In genomic region chr3:30319713-30320112, GRCh38 we compare ENCODE assay signal across 8 cellular contexts.
DNase-seq lines count a peak whose midpoint lies in the region; ATAC-seq and TF ChIP-seq lines count a peak whose summit lies in the region.

No MANE protein-coding gene starts in this region.

- H3F3A ChIP-seq in SK-N-SH (replicated peaks; ENCODE audit: insufficient read depth) = peaks cover 9% of the 10 kb centered on the region

- peak; percentile 37 for TF ChIP-seq CTCF in AG04449 (IDR thresholded peaks at IDR 0.05; ENCODE audit: insufficient read depth, low read length, missing control alignments)
- peak; percentile 59 for TF ChIP-seq CTCF in SK-N-SH (IDR thresholded peaks at IDR 0.05)
- TF ChIP-seq CTCF in body of pancreas (IDR thresholded peaks at IDR 0.05) = peak; percentile 12 to 70 (median 61)
- TF ChIP-seq CTCF in thyroid gland (IDR thresholded peaks at IDR 0.05) = peak in 5 of 6 experiments; percentile 33 to 64 (median 49)

- H3K36me3 ChIP-seq in SK-N-SH (replicated peaks in 1 of 2; ENCODE audit: control insufficient read depth in 1 of 2, insufficient read depth in 2 of 2, low read length in 1 of 2) (no peaks in the 10 kb centered on the region), body of pancreas (replicated peaks in 1 of 2; ENCODE audit: insufficient read depth in 1 of 2, low read depth in 2 of 2) (no peaks in the 10 kb centered on the region), thyroid gland (no peaks in the 10 kb centered on the region)

- H3K4me3 ChIP-seq in AG04449 (ENCODE audit: low read depth, low read length) (no peak overlapping the region), SK-N-SH (ENCODE audit: low read depth in 2 of 2, low read length in 1 of 2) (no peak overlapping the region), body of pancreas (no peak overlapping the region), thyroid gland (replicated peaks in 1 of 3) (no peak overlapping the region)

- no peaks in the 10 kb centered on the region for H3K79me2 ChIP-seq in SK-N-SH (ENCODE audit: insufficient read depth)

- H3K4me1 ChIP-seq in SK-N-SH (ENCODE audit: control insufficient read depth in 1 of 2, insufficient read depth in 2 of 2, low read depth in 1 of 2, low read length in 1 of 2) = peaks cover 2 to 7% of the 10 kb centered on the region in 2 experiments; a peak in 2 of 4 replicates
- peaks cover 5% of the 10 kb centered on the region for H3K4me1 ChIP-seq in body of pancreas
- H3K4me1 ChIP-seq in thyroid gland = peaks cover 0 to 6% of the 10 kb centered on the region in 2 donors

- H3K27ac ChIP-seq in SK-N-SH (ENCODE audit: low read depth in 2 of 2, low read length in 1 of 2) (no peak overlapping the region; a peak in 1 of 4 replicates), body of pancreas (no peak overlapping the region), thyroid gland (no peak overlapping the region)

- H3K27me3 ChIP-seq in SK-N-SH (ENCODE audit: insufficient read depth) (no peaks in the 10 kb centered on the region), body of pancreas (no peaks in the 10 kb centered on the region), thyroid gland (no peaks in the 10 kb centered on the region)

- no peak for TF ChIP-seq EP300 in SK-N-SH (IDR thresholded peaks at IDR 0.05; ENCODE audit: borderline replicate concordance in 1 of 2, low read depth in 1 of 2, low read length in 1 of 2)

- no peak overlapping the region for H3K4me2 ChIP-seq in SK-N-SH

- no peaks in the 10 kb centered on the region for H3K9me2 ChIP-seq in SK-N-SH

- H2AFZ ChIP-seq in SK-N-SH (ENCODE audit: low read depth) = no peak overlapping the region

- ATAC-seq in GM18499 (IDR thresholded peaks at IDR 0.05; ENCODE audit: insufficient read depth, unreplicated experiment) = peak; percentile 75
- peak; percentile 95 for ATAC-seq in HG03354 (IDR thresholded peaks at IDR 0.05; ENCODE audit: poor library complexity, severe bottlenecking, unreplicated experiment)
- peak; percentile 74 for ATAC-seq in body of pancreas
- peak; percentile 78 for ATAC-seq in left lobe of liver

- CTCF ChIA-PET in AG04449 (lab: Yijun Ruan, JAX) (interaction anchor here (0.7 to 1.5 kb wide), 8 partner anchors 15 to 432 kb away, joined by 3 to 5 read pairs (median 4); no protein-coding TSS in a partner anchor), SK-N-SH (lab: Yijun Ruan, JAX) (interaction anchor here (0.7 to 2.3 kb wide), 13 partner anchors 9 to 613 kb away, joined by 3 to 12 read pairs (median 3); no protein-coding TSS in a partner anchor)

- DNase-seq in AG04449 (ENCODE audit: low read depth, low spot score) (no peak), SK-N-SH (peak; percentile 8), body of pancreas (peak; percentile 35 to 61 (median 58)), left lobe of liver (ENCODE audit: low spot score) (no peak), thyroid gland (peak; percentile 36 to 38), nucleus accumbens (lab: John Stamatoyannopoulos, UW) (no peak)

- TF ChIP-seq POLR2A in body of pancreas (IDR thresholded peaks at IDR 0.05) (no peak), thyroid gland (IDR thresholded peaks at IDR 0.05) (no peak)

- TF ChIP-seq RAD21 in SK-N-SH (IDR thresholded peaks at IDR 0.05; ENCODE audit: low read length) = peak; percentile 66

- H3K9me3 ChIP-seq in SK-N-SH = peaks cover 16% of the 10 kb centered on the region; the same call in 1 of the 2 replicates
- no peaks in the 10 kb centered on the region for H3K9me3 ChIP-seq in body of pancreas
- H3K9me3 ChIP-seq in thyroid gland = no peaks in the 10 kb centered on the region

- no peaks in the 10 kb centered on the region for H4K20me1 ChIP-seq in SK-N-SH (ENCODE audit: insufficient read depth)

- POLR2A ChIA-PET in AG04449 (lab: Yijun Ruan, JAX) = interaction anchor here (0.6 kb wide), 1 partner anchor 219 kb away, joined by 3 read pairs; no protein-coding TSS in a partner anchor
- POLR2A ChIA-PET in SK-N-SH (lab: Yijun Ruan, JAX) = no interaction called here

- no peak overlapping the region for H3K9ac ChIP-seq in SK-N-SH

- intact Hi-C loops in body of pancreas (cut with DNase I) = no loop called here
- intact Hi-C loops in thyroid gland (cut with DNase I) = no loop called here

TF ChIP-seq in SK-N-SH, 30 proteins besides CTCF, POLR2A, EP300 and RAD21:
- TF ChIP-seq FOSL2 (IDR thresholded peaks at IDR 0.05; ENCODE audit: borderline replicate concordance, low read depth) (0 out of 2 replicates have a peak, but pooled peaks have one; percentile 18), REST (IDR thresholded peaks at IDR 0.05; ENCODE audit: low read depth, low read length) (no peak), SMC3 (IDR thresholded peaks at IDR 0.05; ENCODE audit: low read depth, low read length) (peak; percentile 53), SIN3A (IDR thresholded peaks at IDR 0.05; ENCODE audit: borderline replicate concordance, low read depth, low read length) (no peak), NFIC (IDR thresholded peaks at IDR 0.05; ENCODE audit: borderline replicate concordance) (peak; percentile 73; the same call in 1 of the 2 replicates)

Comparison
In these comparisons a context has a peak if more than half of its experiments do, and no peak if none do; other contexts are left out.
1. DNase-seq: peak in SK-N-SH (single experiment), body of pancreas (4 of 4) and thyroid gland (2 of 2); none in AG04449 (single experiment), left lobe of liver (single experiment) and nucleus accumbens (0 of 56).
2. Peak in every context shown above with its lines, with median percentiles within 50 percentile points of each other: CTCF ChIP-seq and ATAC-seq.